16 cellular contexts compared by ENCODE assay signal in genomic region chr16:1345651-1346421, GRCh38. TPM values are rescaled to one million over a fixed set of nuclear protein-coding genes. Genes with fewer than 3 reads are reported as not detected.
DNase-seq lines count a peak whose midpoint lies in the region; ATAC-seq, FAIRE-seq and TF ChIP-seq lines count a peak whose summit lies in the region.
"Had no signal": no experiment of that assay in that cellular context is flagged by ENCODE, and none has a peak within 500 bp of the region (broad histone marks: within the 10 kb centered on the region; RNA-seq: fewer than 3 reads in every experiment).

No MANE protein-coding gene starts in this region.

- BruUV-seq in K562 (replicated peaks; lab: Mats Ljungman, UMichigan), result no TSS peak

- H2AK5ac ChIP-seq in trophoblast cell (ENCODE audit: low read length), result no peak overlapping the region

- H2BK120ac ChIP-seq in trophoblast cell (ENCODE audit: insufficient read depth, low read length, poor library complexity), result no peak overlapping the region

- H3K9ac ChIP-seq in K562 (ENCODE audit: insufficient read depth in 1 of 2, low read depth in 2 of 2, low read length in 2 of 2), result peak overlapping the region in 1 of 2 experiments; percentile 43; a peak in 1 of 4 replicates
- H3K9ac ChIP-seq in trophoblast cell (ENCODE audit: low read length), result no peak overlapping the region

- H3K14ac ChIP-seq in trophoblast cell (ENCODE audit: low read length), result no peak overlapping the region

- 46% methylated on average over 17 of the region's 31 CpGs for WGBS in K562 (ENCODE audit: insufficient coverage, low coverage, missing lambda C conversion rate)
- WGBS in trophoblast cell (ENCODE audit: extremely low coverage, insufficient coverage, insufficient read length), result no CpG with 5 or more reads among the region's 31 CpGs

- no peak overlapping the region for H3K18ac ChIP-seq in trophoblast cell (ENCODE audit: low read length)

- FAIRE-seq in K562 (lab: Jason Lieb, UNC), result no peak
- FAIRE-seq: A204.1, D721Med, G401.6 had no signal

- ATAC-seq in K562, result no peak

- H3K4me2 ChIP-seq in K562 (ENCODE audit: insufficient read depth, low read length), result no peak overlapping the region
- no peak overlapping the region for H3K4me2 ChIP-seq in trophoblast cell (ENCODE audit: low read length)

- H2AFZ ChIP-seq in K562 (ENCODE audit: low read depth, low read length) (no peak overlapping the region), trophoblast cell (ENCODE audit: insufficient read depth, low read length, poor library complexity) (no peak overlapping the region)

- CTCF ChIA-PET in HEK293 (lab: Yijun Ruan, JAX) (interaction anchor here (1.3 kb wide), 1 partner anchor 16 kb away, joined by 3 read pairs; no protein-coding TSS in a partner anchor), K562 (lab: Yijun Ruan, JAX; ENCODE audit: low intra/inter-chr PET ratio) (no interaction called here)

- H3K4me1 ChIP-seq in HEK293 (ENCODE audit: control insufficient read depth, insufficient read depth, low read length), result peaks cover 4% of the 10 kb centered on the region; the same call in 1 of the 2 replicates
- peaks cover 8 to 91% of the 10 kb centered on the region in 2 experiments for H3K4me1 ChIP-seq in K562 (replicated peaks in 1 of 2; ENCODE audit: control insufficient read depth in 2 of 2, insufficient read depth in 2 of 2, low read length in 2 of 2)
- H3K4me1 ChIP-seq in trophoblast cell (ENCODE audit: control insufficient read depth in 1 of 2, insufficient read depth in 2 of 2, low read length in 2 of 2), result peaks cover 4 to 8% of the 10 kb centered on the region in 2 experiments

- H4K91ac ChIP-seq in trophoblast cell (ENCODE audit: low read depth, low read length), result no peak overlapping the region

- no peak for TF ChIP-seq RAD21 in K562 (CRISPR knock-in tag; conservative IDR thresholded peaks at IDR 0.05 in 1 of 2, IDR thresholded peaks at IDR 0.05 in 1 of 2)

- H4K20me1 ChIP-seq in K562 (replicated peaks; ENCODE audit: control insufficient read depth, insufficient read depth, low read length), result peaks cover 14% of the 10 kb centered on the region

- H3K9me3 ChIP-seq in HEK293 (ENCODE audit: control insufficient read depth, insufficient read depth, low read depth, low read length) (no peaks in the 10 kb centered on the region), K562 (replicated peaks; ENCODE audit: control insufficient read depth, insufficient read depth, low read depth, low read length) (no peaks in the 10 kb centered on the region), trophoblast cell (ENCODE audit: insufficient read depth, low read depth, low read length) (peaks cover 2% of the 10 kb centered on the region)
- H3K9me3 ChIP-seq: BE2C, Caco-2 had no signal

- intact Hi-C loops in K562 (cut with micrococcal nuclease), result loop anchor here (10.0 kb wide), 1 partner anchor 51 kb away; no protein-coding TSS in a partner anchor

- H3K23ac ChIP-seq in trophoblast cell (ENCODE audit: low read length), result no peak overlapping the region

- no peak overlapping the region for H2BK12ac ChIP-seq in trophoblast cell (ENCODE audit: low read length)

- POLR2A ChIA-PET in HEK293 (lab: Yijun Ruan, JAX), result interaction anchor here (0.7 to 2.0 kb wide), 2 partner anchors 36 to 82 kb away, joined by 5 to 7 read pairs; partner anchors contain the start of gene UBE2I
- POLR2A ChIA-PET in K562 (lab: Yijun Ruan, JAX), result interaction anchor here (0.9 to 1.7 kb wide), 4 partner anchors 11 to 35 kb away, joined by 3 to 7 read pairs (median 4); no protein-coding TSS in a partner anchor

- no peak overlapping the region for H4K8ac ChIP-seq in trophoblast cell (ENCODE audit: low read depth, low read length)

- DNase-seq in K562 (ENCODE audit: extremely low read depth in 1 of 4, low spot score in 3 of 4) (no peak), trophoblast cell (no peak), CD1c-positive myeloid dendritic cell (ENCODE audit: extremely low spot score) (no peak), globus pallidus (ENCODE audit: low spot score) (no peak), dermis blood vessel endothelial cell (no peak)
- DNase-seq: ACHN; BE2C; C1 segment of cervical spinal cord; Caco-2; CD4-positive, alpha-beta T cell; GOT3; H9 had no signal

- H3K9me1 ChIP-seq in K562 (ENCODE audit: control insufficient read depth, insufficient read depth, low read length), result no peaks in the 10 kb centered on the region

- no peak overlapping the region for H3K4me3 ChIP-seq in HEK293 (ENCODE audit: low read depth, low read length)
- H3K4me3 ChIP-seq in K562, result no peak overlapping the region
- H3K4me3 ChIP-seq in trophoblast cell (ENCODE audit: low read depth, low read length), result no peak overlapping the region

- in situ Hi-C loops in K562 (cut with MboI), result no loop called here

- TF ChIP-seq EP300 in K562 (IDR thresholded peaks at IDR 0.05; ENCODE audit: low read length), result no peak

- H3K27ac ChIP-seq in HEK293 (ENCODE audit: extremely low read depth, low read depth, low read length) (no peak overlapping the region), K562 (ENCODE audit: extremely low read depth, low read depth, low read length) (no peak overlapping the region), trophoblast cell (ENCODE audit: low read depth, low read length) (no peak overlapping the region)

- H3K36me3 ChIP-seq in HEK293 (ENCODE audit: control insufficient read depth in 2 of 2, insufficient read depth in 1 of 2, low read length in 2 of 2) (peaks cover 0 to 34% of the 10 kb centered on the region in 2 experiments; a peak in 1 of 3 replicates), K562 (ENCODE audit: control insufficient read depth, insufficient read depth, low read length) (peaks cover 22% of the 10 kb centered on the region; the same call in 1 of the 3 replicates), trophoblast cell (ENCODE audit: control insufficient read depth in 1 of 2, insufficient read depth in 2 of 2, low read length in 2 of 2) (peaks cover 31 to 32% of the 10 kb centered on the region in 2 experiments)

- TF ChIP-seq CTCF in HEK293 (tag by site-specific recombination; IDR thresholded peaks at IDR 0.05) (no peak), K562 (IDR thresholded peaks at IDR 0.05 in 2 of 3, conservative IDR thresholded peaks at IDR 0.05 in 1 of 3; ENCODE audit: insufficient read depth in 2 of 3, low read depth in 1 of 3, low read length in 3 of 3) (no peak)

- H3K79me2 ChIP-seq in K562 (ENCODE audit: control insufficient read depth, insufficient read depth, low read length) (peaks cover 4% of the 10 kb centered on the region; the same call in 2 of the 3 replicates), trophoblast cell (ENCODE audit: control insufficient read depth, insufficient read depth, low read length, poor library complexity) (no peaks in the 10 kb centered on the region)

- peak overlapping the region; percentile 44 for H4K12ac ChIP-seq in trophoblast cell (ENCODE audit: low read depth, low read length)

- no peak overlapping the region for H3K4ac ChIP-seq in trophoblast cell (ENCODE audit: low read depth, low read length)

- H3K27me3 ChIP-seq in K562 (ENCODE audit: control insufficient read depth in 2 of 2, insufficient read depth in 2 of 2, low read length in 2 of 2), result no peaks in the 10 kb centered on the region
- H3K27me3 ChIP-seq in trophoblast cell (ENCODE audit: insufficient read depth, low read length), result no peaks in the 10 kb centered on the region

- H2BK5ac ChIP-seq in trophoblast cell (ENCODE audit: low read depth, low read length, poor library complexity), result no peak overlapping the region

- no peaks in the 10 kb centered on the region for H3K79me1 ChIP-seq in trophoblast cell (ENCODE audit: low read length)

- TF ChIP-seq POLR2A in K562 (conservative IDR thresholded peaks at IDR 0.05), result no peak

RNA-seq across cellular contexts. Expression of gene TSR3, which starts 5.8 kb away (rescaled TPM):
- 2.8 and 6.4 TPM in 2 replicates for total RNA-seq in K562 (2011; cell fraction: chromatin; rRNA removed; ENCODE audit: low replicate concordance)
- total RNA-seq in K562 (2011; cell fraction: nucleolus; rRNA removed), result 8.8 and 12.3 TPM in 2 replicates
- total RNA-seq in K562 (2011; cell fraction: nucleoplasm; rRNA removed), result 3.4 and 7.0 TPM in 2 replicates
- total RNA-seq in K562 (2014; rRNA removed), result 74.8 and 100.0 TPM in 2 replicates
- total RNA-seq in K562 (2014; rRNA removed; fragmentation: Illumina TruSeq; extraction: Trizol), result 6.7 TPM in 2 replicates
- 29.6 and 31.9 TPM in 2 replicates for total RNA-seq in K562 (2015; rRNA removed; fragmentation: Illumina TruSeq; extraction: Trizol)
- total RNA-seq in K562 (2021), result 50.5 and 53.7 TPM in 2 replicates
- 15.8 and 16.5 TPM in 2 replicates for polyA plus RNA-seq in K562 (2011; rRNA removed)
- 21.3 and 65.5 TPM in 2 replicates for polyA plus RNA-seq in K562 (2011; cell fraction: cytosol; rRNA removed)
- 12.1 and 18.1 TPM in 2 replicates for polyA plus RNA-seq in K562 (2011; cell fraction: nucleus; rRNA removed)
- polyA plus RNA-seq in K562 (2012), result 34.9 and 46.9 TPM in 2 replicates
- polyA plus RNA-seq in K562 (2014; fragmentation: Illumina TruSeq; extraction: Trizol), result 10.3 and 22.1 TPM in 2 replicates
- polyA plus RNA-seq in K562 (2014; fragmentation: Nextera tagmentation; extraction: Ambion mirVana), result 1 to 10 TPM; 1.5 to 2.4 TPM
- polyA plus RNA-seq in K562 (2014; rRNA removed), result 53.3 and 75.7 TPM in 2 replicates
- polyA minus RNA-seq in K562 (2011; rRNA and poly(A)+ RNA removed), result 2.6 and 4.5 TPM in 2 replicates
- 17.2 and 24.6 TPM in 2 replicates for polyA minus RNA-seq in K562 (2011; cell fraction: cytosol; rRNA and poly(A)+ RNA removed)
- polyA minus RNA-seq in K562 (2011; cell fraction: nucleus; rRNA and poly(A)+ RNA removed), result 7.1 and 7.8 TPM in 2 replicates
- polyA plus RNA-seq in trophoblast cell (2013), result 34.9 and 35.3 TPM in 2 replicates
- 75.9 and 97.2 TPM in 2 replicates for total RNA-seq in dermis blood vessel endothelial cell

RNA-seq across cellular contexts. Expression of gene GNPTG, which starts 5.9 kb away (rescaled TPM):
- 42.1 and 68.9 TPM in 2 replicates for total RNA-seq in K562 (2011; cell fraction: chromatin; rRNA removed; ENCODE audit: low replicate concordance)
- 52.6 and 53.5 TPM in 2 replicates for total RNA-seq in K562 (2011; cell fraction: nucleolus; rRNA removed)
- 51.0 and 57.1 TPM in 2 replicates for total RNA-seq in K562 (2011; cell fraction: nucleoplasm; rRNA removed)
- 22.3 and 24.0 TPM in 2 replicates for total RNA-seq in K562 (2014; rRNA removed)
- total RNA-seq in K562 (2014; rRNA removed; fragmentation: Illumina TruSeq; extraction: Trizol), result 4.7 and 6.1 TPM in 2 replicates
- total RNA-seq in K562 (2015; rRNA removed; fragmentation: Illumina TruSeq; extraction: Trizol), result 13.6 and 13.9 TPM in 2 replicates
- total RNA-seq in K562 (2021), result 19.9 and 22.2 TPM in 2 replicates
- polyA plus RNA-seq in K562 (2011; rRNA removed), result 18.6 and 20.7 TPM in 2 replicates
- polyA plus RNA-seq in K562 (2011; cell fraction: cytosol; rRNA removed), result 20.9 and 40.1 TPM in 2 replicates
- 55.5 and 97.5 TPM in 2 replicates for polyA plus RNA-seq in K562 (2011; cell fraction: nucleus; rRNA removed)
- 18.3 and 26.9 TPM in 2 replicates for polyA plus RNA-seq in K562 (2012)
- polyA plus RNA-seq in K562 (2014; fragmentation: Illumina TruSeq; extraction: Trizol), result 9.0 and 13.6 TPM in 2 replicates
- 1 to 10 TPM in 1 of 2 experiments, under 1 TPM in 1; 0.69 to 1.0 TPM for polyA plus RNA-seq in K562 (2014; fragmentation: Nextera tagmentation; extraction: Ambion mirVana)
- polyA plus RNA-seq in K562 (2014; rRNA removed), result 31.5 and 33.3 TPM in 2 replicates
- polyA minus RNA-seq in K562 (2011; rRNA and poly(A)+ RNA removed), result 1.6 and 5.7 TPM in 2 replicates
- polyA minus RNA-seq in K562 (2011; cell fraction: cytosol; rRNA and poly(A)+ RNA removed), result 7.7 and 10.3 TPM in 2 replicates
- 11.7 and 13.1 TPM in 2 replicates for polyA minus RNA-seq in K562 (2011; cell fraction: nucleus; rRNA and poly(A)+ RNA removed)
- 23.8 and 24.6 TPM in 2 replicates for polyA plus RNA-seq in trophoblast cell (2013)
- 40.3 and 49.9 TPM in 2 replicates for total RNA-seq in dermis blood vessel endothelial cell

RNA-seq across cellular contexts. Expression of gene BAIAP3, which starts 12.4 kb away (rescaled TPM):
- 10.8 and 42.1 TPM in 2 replicates for total RNA-seq in K562 (2011; cell fraction: chromatin; rRNA removed; ENCODE audit: low replicate concordance)
- total RNA-seq in K562 (2011; cell fraction: nucleolus; rRNA removed), result 29.0 and 32.5 TPM in 2 replicates
- total RNA-seq in K562 (2011; cell fraction: nucleoplasm; rRNA removed), result 13.0 and 13.4 TPM in 2 replicates
- total RNA-seq in K562 (2014; rRNA removed) (2.3 and 4.5 TPM in 2 replicates), K562 (2014; rRNA removed; fragmentation: Illumina TruSeq; extraction: Trizol) (0.06 and 0.18 TPM in 2 replicates), K562 (2015; rRNA removed; fragmentation: Illumina TruSeq; extraction: Trizol) (0.33 and 1.2 TPM in 2 replicates), K562 (2021) (3.3 and 3.4 TPM in 2 replicates), dermis blood vessel endothelial cell (1.3 and 1.4 TPM in 2 replicates)
- polyA plus RNA-seq in K562 (2011; rRNA removed) (0.81 and 1.8 TPM in 2 replicates), K562 (2014; fragmentation: Illumina TruSeq; extraction: Trizol) (0.34 and 1.1 TPM in 2 replicates), K562 (2014; fragmentation: Nextera tagmentation; extraction: Ambion mirVana) (under 1 TPM in 1 of 2 experiments, not detected in 1; 0.03 TPM), K562 (2014; rRNA removed) (1.5 and 4.5 TPM in 2 replicates)
- polyA plus RNA-seq in K562 (2011; cell fraction: cytosol; rRNA removed), result 0.55 and 1.9 TPM in 2 replicates
- polyA plus RNA-seq in K562 (2011; cell fraction: nucleus; rRNA removed), result 15.2 and 24.6 TPM in 2 replicates
- 3.2 and 13.5 TPM in 2 replicates for polyA plus RNA-seq in K562 (2012)
- polyA minus RNA-seq in K562 (2011; rRNA and poly(A)+ RNA removed), result 0.33 and 1.1 TPM in 2 replicates
- polyA minus RNA-seq in K562 (2011; cell fraction: cytosol; rRNA and poly(A)+ RNA removed), result 1.7 and 1.9 TPM in 2 replicates
- polyA minus RNA-seq in K562 (2011; cell fraction: nucleus; rRNA and poly(A)+ RNA removed), result 8.8 and 11.0 TPM in 2 replicates
- 2.1 and 2.5 TPM in 2 replicates for polyA plus RNA-seq in trophoblast cell (2013)

RNA-seq across cellular contexts. Expression of gene UBE2I, which starts 36.4 kb away (rescaled TPM):
- 163 and 370 TPM in 2 replicates for total RNA-seq in K562 (2011; cell fraction: chromatin; rRNA removed; ENCODE audit: low replicate concordance)
- 214 and 227 TPM in 2 replicates for total RNA-seq in K562 (2011; cell fraction: nucleolus; rRNA removed)
- 128 and 149 TPM in 2 replicates for total RNA-seq in K562 (2011; cell fraction: nucleoplasm; rRNA removed)
- total RNA-seq in K562 (2014; rRNA removed) (64.7 and 104 TPM in 2 replicates), K562 (2014; rRNA removed; fragmentation: Illumina TruSeq; extraction: Trizol) (103 and 114 TPM in 2 replicates), K562 (2015; rRNA removed; fragmentation: Illumina TruSeq; extraction: Trizol) (96.9 and 104 TPM in 2 replicates), K562 (2021) (208 and 215 TPM in 2 replicates), dermis blood vessel endothelial cell (58.7 and 77.9 TPM in 2 replicates)
- polyA plus RNA-seq in K562 (2011; rRNA removed) (132 and 145 TPM in 2 replicates), K562 (2014; fragmentation: Illumina TruSeq; extraction: Trizol) (222 and 254 TPM in 2 replicates), K562 (2014; fragmentation: Nextera tagmentation; extraction: Ambion mirVana) (10 to 100 TPM; 36.6 to 45.1 TPM), K562 (2014; rRNA removed) (171 and 184 TPM in 2 replicates)
- 67.6 and 119 TPM in 2 replicates for polyA plus RNA-seq in K562 (2011; cell fraction: cytosol; rRNA removed)
- polyA plus RNA-seq in K562 (2011; cell fraction: nucleus; rRNA removed), result 140 and 142 TPM in 2 replicates
- 143 and 153 TPM in 2 replicates for polyA plus RNA-seq in K562 (2012)
- polyA minus RNA-seq in K562 (2011; rRNA and poly(A)+ RNA removed), result 118 and 130 TPM in 2 replicates
- polyA minus RNA-seq in K562 (2011; cell fraction: cytosol; rRNA and poly(A)+ RNA removed), result 69.2 and 93.4 TPM in 2 replicates
- polyA minus RNA-seq in K562 (2011; cell fraction: nucleus; rRNA and poly(A)+ RNA removed), result 62.3 and 72.8 TPM in 2 replicates
- polyA plus RNA-seq in trophoblast cell (2013), result 191 and 198 TPM in 2 replicates
